In the genomic region with DNA sequence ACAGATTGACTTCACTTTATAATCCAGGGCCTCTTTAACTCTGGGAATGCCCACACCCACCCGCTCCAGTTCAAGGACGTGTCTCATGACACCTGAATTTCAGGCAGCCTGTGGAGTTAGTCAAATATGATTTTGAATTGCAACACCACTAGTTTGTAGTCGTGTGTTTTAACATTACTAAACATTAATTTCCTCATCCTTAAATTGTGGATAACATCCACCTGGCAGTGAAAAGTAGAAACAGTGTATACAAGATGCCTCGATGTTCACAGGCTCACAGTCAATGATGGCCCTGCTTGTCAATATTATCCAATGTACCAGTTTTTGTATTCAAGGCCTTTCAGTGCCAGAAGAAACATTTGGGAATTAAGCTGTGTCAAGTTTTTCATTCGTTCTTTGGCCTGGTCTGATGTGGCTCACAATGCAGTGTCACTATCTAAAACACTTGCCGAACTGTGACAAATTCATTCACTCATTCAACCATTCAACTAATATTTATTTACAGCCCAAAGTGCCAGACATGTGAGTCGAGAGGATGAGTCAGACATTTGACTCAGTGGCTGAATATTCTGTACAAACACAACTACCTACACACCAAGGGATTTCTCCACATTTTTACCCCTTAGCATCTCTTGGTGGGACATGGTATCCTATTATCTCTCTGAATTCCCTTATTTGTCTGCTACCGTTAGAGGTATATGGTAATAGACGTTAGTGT, we compare ENCODE assay signal across 12 cellular contexts. TPM values are rescaled to one million over a fixed set of nuclear protein-coding genes. Genes with fewer than 3 reads are reported as not detected.
DNase-seq lines count a peak whose midpoint lies in the region; ATAC-seq and TF ChIP-seq lines count a peak whose summit lies in the region.
"Had no signal": no experiment of that assay in that cellular context is flagged by ENCODE, and none has a peak within 500 bp of the region (broad histone marks: within the 10 kb centered on the region; RNA-seq: fewer than 3 reads in every experiment).

No MANE protein-coding gene starts in this region.

- ATAC-seq in HG02970 (IDR thresholded peaks at IDR 0.05; ENCODE audit: low FRiP score, unreplicated experiment) (no peak), HG03354 (IDR thresholded peaks at IDR 0.05; ENCODE audit: poor library complexity, severe bottlenecking, unreplicated experiment) (no peak)
- ATAC-seq: activated T-cell treated with anti-CD3 and anti-CD28 coated beads, Interleukin-2, amount 50 U/mL, for 72 hours had no signal

- TF ChIP-seq CTCF in cardiac fibroblast (IDR thresholded peaks at IDR 0.05; ENCODE audit: low read depth, low read length) = no peak

- no peak overlapping the region for H3K4me3 ChIP-seq in cardiac fibroblast (replicated peaks in 1 of 2; ENCODE audit: low read depth in 2 of 2, low read length in 2 of 2)

- peak; percentile 97 for DNase-seq in Caki2 (ENCODE audit: low read depth)
- DNase-seq in NCI-H2029 treated with DMSO at 0.1 percent for 48 hours (lab: John Stamatoyannopoulos, UW) = peak; percentile 42
- peak; percentile 19 to 86 for DNase-seq in cardiac fibroblast (ENCODE audit: low read depth in 2 of 2)
- DNase-seq in lung microvascular endothelial cell (ENCODE audit: low read depth in 2 of 2) = peak; percentile 26 to 59
- no peak for DNase-seq in GF-D8 (lab: John Stamatoyannopoulos, UW)
- DNase-seq in activated CD4-positive, alpha-beta T cell treated with anti-CD3 and anti-CD28 coated beads for 4 hours = no peak
- DNase-seq: activated T-cell treated with anti-CD3 and anti-CD28 coated beads, Interleukin-2, amount 50 U/mL, for 72 hours; NCI-H2227 treated with DMSO at 0.1 percent for 48 hours; T-helper 9 cell had no signal

- in situ Hi-C loops in Caki2 (cut with HindIII; ENCODE audit: low pct_unique_long_range_greater_than_20kb, low sequenced_read_pairs) = no loop called here

RNA-seq across cellular contexts. Expression of gene MEIOB, which starts 1.4 kb away (rescaled TPM):
- total RNA-seq in Caki2 (2014; rRNA removed; shearing (Covaris generic); ENCODE audit: low replicate concordance) = 41.4 and 49.6 TPM in 2 replicates
- total RNA-seq in lung microvascular endothelial cell = not detected in 2 replicates
- total RNA-seq: posterior vena cava had no signal

RNA-seq across cellular contexts. Expression of gene FAHD1, which starts 43.5 kb away (rescaled TPM):
- 120 and 169 TPM in 2 replicates for total RNA-seq in Caki2 (2014; rRNA removed; shearing (Covaris generic); ENCODE audit: low replicate concordance)
- 74.3 and 81.7 TPM in 2 replicates for total RNA-seq in lung microvascular endothelial cell

RNA-seq across cellular contexts. Expression of gene HAGH, which starts 43.9 kb away (rescaled TPM):
- total RNA-seq in Caki2 (2014; rRNA removed; shearing (Covaris generic); ENCODE audit: low replicate concordance) = 205 and 219 TPM in 2 replicates
- total RNA-seq in lung microvascular endothelial cell = 58.2 and 71.8 TPM in 2 replicates

RNA-seq across cellular contexts. Expression of gene HS3ST6, which starts 47.7 kb away (rescaled TPM):
- total RNA-seq in Caki2 (2014; rRNA removed; shearing (Covaris generic); ENCODE audit: low replicate concordance) = not detected in 2 replicates
- total RNA-seq in lung microvascular endothelial cell = not detected in 2 replicates
- total RNA-seq: activated T-cell treated with anti-CD3 and anti-CD28 coated beads, Interleukin-2, amount 50 U/mL, for 72 hours; posterior vena cava had no signal

Comparison
In these comparisons a context has a peak if more than half of its experiments do, and no peak if none do; other contexts are left out.
1. DNase-seq: peak in Caki2 (single experiment), NCI-H2029 treated with DMSO at 0.1 percent for 48 hours (single experiment), cardiac fibroblast (2 of 2) and lung microvascular endothelial cell (2 of 2); none in GF-D8 (single experiment) and activated CD4-positive, alpha-beta T cell treated with anti-CD3 and anti-CD28 coated beads for 4 hours (0 of 2).
2. RNA of gene MEIOB, which starts 1.4 kb away (total RNA-seq): 41.4 to 49.6 TPM in Caki2; not detected in lung microvascular endothelial cell; every median in the first group is over 10 times any median in the second.